Comparison of ENCODE assay signal across 8 cellular contexts in the genomic region with DNA sequence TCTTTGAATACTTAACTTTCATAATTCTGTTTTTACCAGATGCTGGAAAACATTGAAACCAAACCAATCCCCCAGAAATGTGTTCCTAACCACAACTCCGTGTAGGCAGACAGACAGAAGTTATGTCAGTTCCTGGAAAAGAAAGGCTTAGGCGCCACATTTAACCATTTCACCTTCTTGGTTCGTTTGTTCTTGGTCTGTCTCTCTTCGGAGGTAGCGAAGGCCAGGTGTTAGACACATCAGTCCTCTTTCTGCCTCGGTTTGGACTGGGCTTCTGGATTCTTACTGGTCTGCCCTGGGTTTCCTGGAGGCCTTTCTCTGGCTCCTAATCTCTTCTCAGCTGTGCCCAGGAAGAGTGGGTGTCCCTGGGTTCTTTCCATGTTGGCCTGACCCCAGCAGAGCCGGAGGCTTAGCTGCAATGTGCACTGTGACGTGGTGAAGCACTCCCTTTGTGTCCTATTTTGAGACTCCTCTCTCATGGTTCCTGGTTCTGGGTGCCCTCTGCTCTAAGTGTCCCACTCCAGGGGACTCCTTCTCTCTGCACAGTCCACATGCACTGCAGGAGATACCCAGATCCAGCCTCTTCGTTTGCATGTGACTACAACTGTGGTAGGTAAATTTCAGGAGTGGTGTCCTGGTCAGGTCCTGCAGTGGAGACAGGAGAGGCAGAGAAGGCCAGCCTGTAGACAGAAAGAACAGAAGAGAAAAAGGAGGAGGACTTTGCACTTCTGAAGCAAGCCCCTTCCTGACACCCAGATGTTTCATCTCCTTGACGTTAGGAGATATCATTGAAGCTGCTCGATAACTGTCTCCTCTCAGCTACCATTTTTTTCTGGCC. TPM values are rescaled to one million over a fixed set of nuclear protein-coding genes. Genes with fewer than 3 reads are reported as not detected.
DNase-seq lines count a peak whose midpoint lies in the region; ATAC-seq and FAIRE-seq lines count a peak whose summit lies in the region.

No MANE protein-coding gene starts in this region.

- no peak overlapping the region for H3K4me3 ChIP-seq in skin epidermis

- intact Hi-C loops in Right ventricle myocardium superior (cut with DNase I), result no loop called here

- peak; percentile 21 for FAIRE-seq in GM19239 (lab: Jason Lieb, UNC)

- no peak for DNase-seq in GM19239 (ENCODE audit: insufficient read length, low spot score)
- peak; percentile 39 for DNase-seq in UCSD-AML1 (lab: John Stamatoyannopoulos, UW; ENCODE audit: unreplicated experiment)
- peak; percentile 73 for DNase-seq in Right ventricle myocardium superior
- no peak for DNase-seq in iPS-NIHi7 (ENCODE audit: extremely low spot score)
- DNase-seq in middle frontal gyrus (ENCODE audit: extremely low spot score, low spot score), result no peak

- peak overlapping the region in 19 of 21 experiments; percentile 37 to 88 (median 72) for H3K27ac ChIP-seq in skin epidermis

- ATAC-seq in Right ventricle myocardium superior (ENCODE audit: poor library complexity) (peak; percentile 91), HG03025 (IDR thresholded peaks at IDR 0.05; ENCODE audit: low FRiP score, unreplicated experiment) (no peak), GM18861 (IDR thresholded peaks at IDR 0.05; ENCODE audit: unreplicated experiment) (no peak)

RNA-seq across cellular contexts. Expression of a gene that starts 23.0 kb away (rescaled TPM):
- 12.1 TPM for total RNA-seq in Right ventricle myocardium superior

Comparison
In these comparisons a context has a peak if more than half of its experiments do, and no peak if none do; other contexts are left out.
1. DNase-seq: peak in UCSD-AML1 (single experiment) and Right ventricle myocardium superior (single experiment); none in GM19239 (single experiment), iPS-NIHi7 (single experiment) and middle frontal gyrus (single experiment).